10 cellular contexts compared by ENCODE assay signal in the genomic region with DNA sequence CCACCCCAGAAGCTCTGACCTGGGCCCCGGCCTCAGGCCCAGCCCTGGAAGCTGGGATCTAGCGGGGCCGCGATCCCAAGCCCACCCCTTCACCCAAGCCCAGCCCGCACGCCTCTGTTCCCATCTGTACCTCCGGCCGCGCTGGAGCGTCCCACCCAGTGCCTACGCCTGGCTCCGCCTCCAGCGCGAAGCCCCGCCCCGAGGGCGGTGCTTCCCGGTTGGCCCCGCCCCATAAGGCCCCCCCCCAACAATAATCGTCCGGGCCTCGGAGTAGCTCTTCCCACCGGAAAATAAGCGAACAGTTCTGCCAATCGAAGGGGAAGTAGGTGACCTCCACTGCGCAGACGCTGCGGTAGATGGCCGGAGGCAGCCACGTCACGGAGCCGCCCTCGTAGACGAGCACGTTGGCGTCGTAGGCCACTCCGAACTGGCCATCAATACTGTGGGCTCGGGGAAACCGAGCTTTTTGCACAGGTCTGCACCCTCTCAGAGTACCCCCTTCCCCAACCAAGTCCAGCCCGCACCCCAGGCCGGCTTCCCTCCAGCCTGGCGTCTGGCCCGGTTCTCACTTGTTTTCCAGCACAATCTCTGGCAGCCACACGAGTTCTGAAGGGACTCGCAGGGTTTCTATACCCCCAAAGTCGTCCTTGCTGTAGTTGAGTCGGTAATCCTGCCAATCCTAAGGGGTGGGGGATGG. TPM values are rescaled to one million over a fixed set of nuclear protein-coding genes. Genes with fewer than 3 reads are reported as not detected.
A peak's percentile ranks its signal among the peaks of the same experiment; 100 is the strongest.
DNase-seq lines count a peak whose midpoint lies in the region; ATAC-seq and TF ChIP-seq lines count a peak whose summit lies in the region.
"Had no signal": no experiment of that assay in that cellular context is flagged by ENCODE, and none has a peak within 500 bp of the region (broad histone marks: within the 10 kb centered on the region; RNA-seq: fewer than 3 reads in every experiment).

No MANE protein-coding gene starts in this region.

- no peak for TF ChIP-seq RAD21 in liver (IDR thresholded peaks at IDR 0.05)

- no peak overlapping the region for H3K27ac Mint-ChIP-seq in activated CD4-positive, alpha-beta T cell treated with anti-CD3 and anti-CD28 coated beads, Interleukin-2, amount 10 ng/mL, durations not matched to agents 24 days and 14 days
- H3K27ac Mint-ChIP-seq in activated naive CD8-positive, alpha-beta T cell treated with anti-CD3 and anti-CD28 coated beads, Interleukin-2, amount 50 U/mL, for 24 hours = peak overlapping the region; percentile 12

- no peaks in the 10 kb centered on the region for H3K36me3 Mint-ChIP-seq in activated CD4-positive, alpha-beta T cell treated with anti-CD3 and anti-CD28 coated beads, Interleukin-2, amount 10 ng/mL, durations not matched to agents 24 days and 14 days (ENCODE audit: low read depth)
- H3K36me3 Mint-ChIP-seq in activated naive CD8-positive, alpha-beta T cell treated with anti-CD3 and anti-CD28 coated beads, Interleukin-2, amount 50 U/mL, for 24 hours (ENCODE audit: low read depth) = no peaks in the 10 kb centered on the region

- DNase-seq in activated CD4-positive, alpha-beta T cell treated with anti-CD3 and anti-CD28 coated beads, Interleukin-2, amount 10 ng/mL, durations not matched to agents 24 days and 14 days = peak; percentile 70
- no peak for DNase-seq in activated CD4-positive, alpha-beta T cell treated with anti-CD3 and anti-CD28 coated beads, Interleukin-2, amount 50 U/mL, for 48 hours
- DNase-seq in activated naive CD8-positive, alpha-beta T cell treated with anti-CD3 and anti-CD28 coated beads, Interleukin-2, amount 50 U/mL, for 24 hours = peak; percentile 20
- DNase-seq in GM19238 (ENCODE audit: insufficient read length, low spot score) (no peak), UCSD-AML1 (lab: John Stamatoyannopoulos, UW; ENCODE audit: unreplicated experiment) (no peak)
- DNase-seq: NCI-H2107 had no signal

- intact Hi-C loops in activated CD4-positive, alpha-beta T cell treated with anti-CD3 and anti-CD28 coated beads, Interleukin-2, amount 10 ng/mL, durations not matched to agents 24 days and 14 days (cut with micrococcal nuclease) = loop anchor here (2.0 to 5.0 kb wide), 3 partner anchors 39 to 334 kb away; a partner anchor contains a TSS

- WGBS in liver = 50% methylated on average over 48 of the region's 48 CpGs

- H3K27ac ChIP-seq in liver (ENCODE audit: low read depth in 1 of 2, low read length in 2 of 2) (peak overlapping the region; percentile 36 to 45), subcutaneous abdominal adipose tissue (ENCODE audit: low read depth, low read length) (peak overlapping the region; percentile 75)

- H3K4me3 ChIP-seq in liver (ENCODE audit: low read depth in 1 of 3, low read length in 3 of 3) = no peak overlapping the region
- H3K4me3 ChIP-seq in subcutaneous abdominal adipose tissue (ENCODE audit: low read depth in 1 of 5, low read length in 5 of 5) = peak overlapping the region in 4 of 5 donors; percentile 28 to 72 (median 69)

- H3K9ac ChIP-seq in liver (ENCODE audit: low read depth in 1 of 2, low read length in 2 of 2) (no peak overlapping the region), subcutaneous abdominal adipose tissue (ENCODE audit: low read length in 5 of 5) (peak overlapping the region in 2 of 5 donors; percentile 1 to 70)

- no peaks in the 10 kb centered on the region for H3K9me3 Mint-ChIP-seq in activated CD4-positive, alpha-beta T cell treated with anti-CD3 and anti-CD28 coated beads, Interleukin-2, amount 10 ng/mL, durations not matched to agents 24 days and 14 days
- no peaks in the 10 kb centered on the region for H3K9me3 Mint-ChIP-seq in activated naive CD8-positive, alpha-beta T cell treated with anti-CD3 and anti-CD28 coated beads, Interleukin-2, amount 50 U/mL, for 24 hours

- H3K9me3 ChIP-seq in liver (ENCODE audit: control insufficient read depth in 4 of 4, low read length in 3 of 4) (no peaks in the 10 kb centered on the region), subcutaneous abdominal adipose tissue (ENCODE audit: control insufficient read depth in 5 of 5, low read length in 5 of 5) (no peaks in the 10 kb centered on the region)

- peaks cover 23% of the 10 kb centered on the region for H3K4me1 Mint-ChIP-seq in activated CD4-positive, alpha-beta T cell treated with anti-CD3 and anti-CD28 coated beads, Interleukin-2, amount 10 ng/mL, durations not matched to agents 24 days and 14 days
- H3K4me1 Mint-ChIP-seq in activated naive CD8-positive, alpha-beta T cell treated with anti-CD3 and anti-CD28 coated beads, Interleukin-2, amount 50 U/mL, for 24 hours = peaks cover 39% of the 10 kb centered on the region

- H3K36me3 ChIP-seq in liver (ENCODE audit: control insufficient read depth in 4 of 4, insufficient read depth in 3 of 4, low read depth in 1 of 4, low read length in 3 of 4) = peaks cover 0 to 1% (median 0%) of the 10 kb centered on the region in 4 donors
- H3K36me3 ChIP-seq in subcutaneous abdominal adipose tissue (ENCODE audit: control insufficient read depth in 5 of 5, insufficient read depth in 5 of 5, low read length in 5 of 5) = peaks cover 0 to 6% (median 6%) of the 10 kb centered on the region in 5 donors

- no peak for ATAC-seq in activated naive CD8-positive, alpha-beta T cell treated with anti-CD3 and anti-CD28 coated beads, Interleukin-2, amount 50 U/mL, for 24 hours
- no peak for ATAC-seq in HG03354 (IDR thresholded peaks at IDR 0.05; ENCODE audit: poor library complexity, severe bottlenecking, unreplicated experiment)

- H3K4me1 ChIP-seq in liver (ENCODE audit: control insufficient read depth in 4 of 4, insufficient read depth in 4 of 4, low read length in 3 of 4) = peaks cover 6 to 39% (median 24%) of the 10 kb centered on the region in 4 donors
- peaks cover 0 to 53% (median 37%) of the 10 kb centered on the region in 5 donors for H3K4me1 ChIP-seq in subcutaneous abdominal adipose tissue (ENCODE audit: control insufficient read depth in 5 of 5, insufficient read depth in 5 of 5, low read length in 5 of 5)

- TF ChIP-seq CTCF in liver (IDR thresholded peaks at IDR 0.05; ENCODE audit: low read depth, low read length, missing input control) = no peak

- H3K27me3 ChIP-seq in liver (ENCODE audit: control insufficient read depth in 4 of 4, insufficient read depth in 4 of 4, low read length in 3 of 4) (no peaks in the 10 kb centered on the region), subcutaneous abdominal adipose tissue (ENCODE audit: control insufficient read depth in 5 of 5, insufficient read depth in 4 of 5, low read length in 5 of 5) (peaks cover 5 to 26% (median 9%) of the 10 kb centered on the region in 5 donors)

- H3K27me3 Mint-ChIP-seq in activated CD4-positive, alpha-beta T cell treated with anti-CD3 and anti-CD28 coated beads, Interleukin-2, amount 10 ng/mL, durations not matched to agents 24 days and 14 days = peaks cover 4% of the 10 kb centered on the region
- no peaks in the 10 kb centered on the region for H3K27me3 Mint-ChIP-seq in activated naive CD8-positive, alpha-beta T cell treated with anti-CD3 and anti-CD28 coated beads, Interleukin-2, amount 50 U/mL, for 24 hours

- peak overlapping the region; percentile 89 for H3K4me3 Mint-ChIP-seq in activated CD4-positive, alpha-beta T cell treated with anti-CD3 and anti-CD28 coated beads, Interleukin-2, amount 10 ng/mL, durations not matched to agents 24 days and 14 days
- no peak overlapping the region for H3K4me3 Mint-ChIP-seq in activated naive CD8-positive, alpha-beta T cell treated with anti-CD3 and anti-CD28 coated beads, Interleukin-2, amount 50 U/mL, for 24 hours

TF ChIP-seq in liver, 16 proteins besides CTCF, POLR2A, EP300 and RAD21 (continues in another document):
- TF ChIP-seq GABPA (IDR thresholded peaks at IDR 0.05 in 1 of 2, conservative IDR thresholded peaks at IDR 0.05 in 1 of 2) (no peak), HNF4G (IDR thresholded peaks at IDR 0.05) (no peak), SP1 (IDR thresholded peaks at IDR 0.05) (peak; percentile 41), NR2F2 (IDR thresholded peaks at IDR 0.05) (no peak)
- TF ChIP-seq, protein P1, sequence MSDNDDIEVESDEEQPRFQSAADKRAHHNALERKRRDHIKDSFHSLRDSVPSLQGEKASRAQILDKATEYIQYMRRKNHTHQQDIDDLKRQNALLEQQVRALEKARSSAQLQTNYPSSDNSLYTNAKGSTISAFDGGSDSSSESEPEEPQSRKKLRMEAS (IDR thresholded peaks at IDR 0.05) = no peak

RNA-seq across cellular contexts. Expression of a gene that starts 1.1 kb away (rescaled TPM):
- 0.42 and 0.64 TPM in 2 replicates for total RNA-seq in activated CD4-positive, alpha-beta T cell treated with anti-CD3 and anti-CD28 coated beads, Interleukin-2, amount 10 ng/mL, durations not matched to agents 24 days and 14 days
- under 1 TPM; 0.19 to 0.84 TPM for total RNA-seq in liver
- 1 to 10 TPM in 1 of 2 donors, under 1 TPM in 1; 0.47 to 3.1 TPM for polyA plus RNA-seq in liver

RNA-seq across cellular contexts. Expression of a gene that starts 2.5 kb away (rescaled TPM):
- 1.4 and 1.7 TPM in 2 replicates for total RNA-seq in activated CD4-positive, alpha-beta T cell treated with anti-CD3 and anti-CD28 coated beads, Interleukin-2, amount 10 ng/mL, durations not matched to agents 24 days and 14 days
- 1 to 10 TPM; 1.1 to 2.3 TPM for total RNA-seq in liver
- polyA plus RNA-seq in liver = 1 to 10 TPM in 1 of 2 donors, under 1 TPM in 1; 0.19 to 5.9 TPM

RNA-seq across cellular contexts. Expression of a gene that starts 30.3 kb away (rescaled TPM):
- not detected in 2 replicates for total RNA-seq in activated CD4-positive, alpha-beta T cell treated with anti-CD3 and anti-CD28 coated beads, Interleukin-2, amount 10 ng/mL, durations not matched to agents 24 days and 14 days
- 1 to 10 TPM in 1 of 2 donors, not detected in 1; 2.3 TPM for total RNA-seq in liver
- under 1 TPM; 0.03 to 0.18 TPM for polyA plus RNA-seq in liver
- total RNA-seq: A673 had no signal

RNA-seq across cellular contexts. Expression of a gene that starts 38.0 kb away (rescaled TPM):
- 104 and 106 TPM in 2 replicates for total RNA-seq in activated CD4-positive, alpha-beta T cell treated with anti-CD3 and anti-CD28 coated beads, Interleukin-2, amount 10 ng/mL, durations not matched to agents 24 days and 14 days
- 10 to 100 TPM; 28.5 to 40.7 TPM for total RNA-seq in liver
- polyA plus RNA-seq in liver = 10 to 100 TPM; 51.3 to 54.1 TPM

RNA-seq across cellular contexts. Expression of a gene that starts 38.3 kb away (rescaled TPM):
- 119 and 125 TPM in 2 replicates for total RNA-seq in activated CD4-positive, alpha-beta T cell treated with anti-CD3 and anti-CD28 coated beads, Interleukin-2, amount 10 ng/mL, durations not matched to agents 24 days and 14 days
- 10 to 100 TPM; 15.9 to 23.4 TPM for total RNA-seq in liver
- polyA plus RNA-seq in liver = 10 to 100 TPM; 25.4 to 72.6 TPM

Comparison
In these comparisons a context has a peak if more than half of its experiments do, and no peak if none do; other contexts are left out.
1. DNase-seq: peak in activated CD4-positive, alpha-beta T cell treated with anti-CD3 and anti-CD28 coated beads, Interleukin-2, amount 10 ng/mL, durations not matched to agents 24 days and 14 days (single experiment) and activated naive CD8-positive, alpha-beta T cell treated with anti-CD3 and anti-CD28 coated beads, Interleukin-2, amount 50 U/mL, for 24 hours (single experiment); none in activated CD4-positive, alpha-beta T cell treated with anti-CD3 and anti-CD28 coated beads, Interleukin-2, amount 50 U/mL, for 48 hours (0 of 2), GM19238 (single experiment) and UCSD-AML1 (single experiment).
2. H3K4me3 ChIP-seq: peak in subcutaneous abdominal adipose tissue (4 of 5); none in liver (0 of 3).